Comparison of ENCODE assay signal across 20 cellular contexts in the genomic region with DNA sequence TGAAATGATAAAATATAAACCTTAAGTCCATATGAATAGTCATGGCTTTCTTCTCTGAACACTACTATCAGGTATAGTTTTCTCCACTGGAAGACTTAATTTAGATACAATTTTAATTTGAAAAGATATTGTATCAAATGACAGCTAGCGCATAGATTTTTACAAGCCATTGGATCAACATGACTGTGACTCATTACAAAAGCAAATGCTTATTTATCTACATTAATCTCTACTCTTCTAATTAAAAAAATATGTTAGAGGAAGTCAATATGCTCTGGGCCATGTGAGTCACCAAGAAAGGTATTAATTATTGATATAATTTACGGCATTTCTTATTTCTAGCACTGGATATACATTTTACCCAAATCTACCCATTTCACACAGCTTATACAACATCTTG.
DNase-seq lines count a peak whose midpoint lies in the region; ATAC-seq and TF ChIP-seq lines count a peak whose summit lies in the region.
"Had no signal": no experiment of that assay in that cellular context is flagged by ENCODE, and none has a peak within 500 bp of the region (broad histone marks: within the 10 kb centered on the region; RNA-seq: fewer than 3 reads in every experiment).

No MANE protein-coding gene starts in this region.

- H3K4me3 ChIP-seq in SK-N-MC, result no peak overlapping the region
- H3K4me3 ChIP-seq: A549; BLaER1 treated with 17β-estradiol and CSF1 and Interleukin-3, amounts not matched to agents 10 nM and 100 nM; GM23338 had no signal

- ATAC-seq in GM21619 (IDR thresholded peaks at IDR 0.05; ENCODE audit: unreplicated experiment), result no peak
- ATAC-seq: A549, GM23338, HCT116 had no signal

- no peaks in the 10 kb centered on the region for H3K9me3 ChIP-seq in SK-N-MC (ENCODE audit: low read depth, low read length)
- H3K9me3 ChIP-seq: A549, BE2C had no signal

- peak; percentile 1 for DNase-seq in DMS 273 (lab: John Stamatoyannopoulos, UW; ENCODE audit: unreplicated experiment)
- no peak for DNase-seq in DMS 273 treated with DMSO at 0.1 percent for 48 hours (lab: John Stamatoyannopoulos, UW)
- DNase-seq in SK-N-MC (ENCODE audit: low read depth, low spot score), result peak; percentile 6
- DNase-seq in fibroblast of gingiva (ENCODE audit: low read depth), result peak; percentile 1
- no peak for DNase-seq in cerebellar cortex (ENCODE audit: low spot score)
- DNase-seq: 8988T; ACHN; AML-193; BE2C; CD4-positive, alpha-beta T cell; CD8-positive, alpha-beta memory T cell; DMS153; DND-41; H9 had no signal

- no peak overlapping the region for H3K9ac ChIP-seq in SK-N-MC (ENCODE audit: insufficient read length)
- H3K9ac ChIP-seq: BLaER1 treated with 17β-estradiol and CSF1 and Interleukin-3, amounts not matched to agents 10 nM and 100 nM had no signal

- no peak for TF ChIP-seq CTCF in 22Rv1 (IDR thresholded peaks at IDR 0.05)

- H3K36me3 ChIP-seq in SK-N-MC (ENCODE audit: insufficient read depth, low read length), result no peaks in the 10 kb centered on the region
- H3K36me3 ChIP-seq: BE2C; BLaER1 treated with 17β-estradiol and CSF1 and Interleukin-3, amounts not matched to agents 10 nM and 100 nM had no signal

- H3K27ac ChIP-seq in 22Rv1, result peak overlapping the region; percentile 25
- H3K27ac ChIP-seq in SK-N-MC, result no peak overlapping the region
- H3K27ac ChIP-seq: A549; BLaER1 treated with 17β-estradiol and CSF1 and Interleukin-3, amounts not matched to agents 10 nM and 100 nM had no signal

Comparison
In these comparisons a context has a peak if more than half of its experiments do, and no peak if none do; other contexts are left out.
1. DNase-seq: peak in DMS 273 (single experiment), SK-N-MC (single experiment) and fibroblast of gingiva (single experiment); none in DMS 273 treated with DMSO at 0.1 percent for 48 hours (single experiment) and cerebellar cortex (single experiment).